In the genomic region with DNA sequence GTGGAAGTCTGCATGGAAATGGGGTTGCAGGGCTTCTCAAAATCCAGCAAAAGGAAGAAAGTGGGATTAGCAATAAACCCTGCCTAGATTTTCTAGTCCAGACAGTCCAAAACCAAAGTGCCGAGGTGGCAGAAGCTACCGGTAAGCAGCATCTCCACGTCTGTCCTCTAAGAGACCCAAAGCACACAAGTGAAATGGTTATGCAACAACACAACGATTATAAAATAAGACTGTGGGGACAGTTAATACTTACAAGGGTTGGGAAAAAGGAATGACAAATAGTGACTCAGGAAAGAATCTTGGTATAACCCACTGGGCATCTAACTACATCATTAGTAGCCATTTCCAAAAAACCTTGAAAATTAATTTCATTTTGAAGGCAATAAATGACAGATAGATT, we compare ENCODE assay signal across 19 cellular contexts. TPM values are rescaled to one million over a fixed set of nuclear protein-coding genes. Genes with fewer than 3 reads are reported as not detected.
DNase-seq lines count a peak whose midpoint lies in the region; ATAC-seq and TF ChIP-seq lines count a peak whose summit lies in the region.
"Had no signal": no experiment of that assay in that cellular context is flagged by ENCODE, and none has a peak within 500 bp of the region (broad histone marks: within the 10 kb centered on the region; RNA-seq: fewer than 3 reads in every experiment).

No MANE protein-coding gene starts in this region.

- H3K9ac ChIP-seq in GM23248 (peak overlapping the region; percentile 80), subcutaneous abdominal adipose tissue (ENCODE audit: low read length in 5 of 5) (peak overlapping the region in 1 of 5 donors; percentile 58)
- H3K9ac ChIP-seq: BLaER1 had no signal

- H4K20me1 ChIP-seq in GM23248 (ENCODE audit: insufficient read depth) = no peaks in the 10 kb centered on the region
- peaks cover 13% of the 10 kb centered on the region for H4K20me1 ChIP-seq in hepatocyte (ENCODE audit: insufficient read depth, poor library complexity, severe bottlenecking)

- H3K27me3 ChIP-seq in GM23248 (replicated peaks; ENCODE audit: insufficient read depth) = no peaks in the 10 kb centered on the region
- H3K27me3 ChIP-seq in SJSA1 (replicated peaks) = no peaks in the 10 kb centered on the region
- H3K27me3 ChIP-seq in hepatocyte = no peaks in the 10 kb centered on the region
- H3K27me3 ChIP-seq in subcutaneous abdominal adipose tissue (ENCODE audit: control insufficient read depth in 5 of 5, insufficient read depth in 4 of 5, low read length in 5 of 5) = no peaks in the 10 kb centered on the region
- H3K27me3 ChIP-seq: BLaER1, cardiac muscle cell, upper lobe of right lung had no signal

- H3K27ac ChIP-seq in GM23248 = peak overlapping the region; percentile 98
- 0 out of 2 replicates have a peak overlapping the region, but pooled peaks have one; percentile 53 for H3K27ac ChIP-seq in SJSA1
- peak overlapping the region; percentile 8 for H3K27ac ChIP-seq in hepatocyte
- peak overlapping the region; percentile 89 for H3K27ac ChIP-seq in subcutaneous abdominal adipose tissue (ENCODE audit: low read depth, low read length)
- H3K27ac ChIP-seq: BLaER1, cardiac muscle cell, upper lobe of right lung had no signal

- H3K36me3 ChIP-seq in GM23248 (ENCODE audit: low read depth) (no peaks in the 10 kb centered on the region), SJSA1 (peaks cover 2% of the 10 kb centered on the region; the same call in 1 of the 2 replicates), hepatocyte (replicated peaks; ENCODE audit: insufficient read depth, low read depth) (no peaks in the 10 kb centered on the region), subcutaneous abdominal adipose tissue (ENCODE audit: control insufficient read depth in 5 of 5, insufficient read depth in 5 of 5, low read length in 5 of 5) (no peaks in the 10 kb centered on the region)
- H3K36me3 ChIP-seq: cardiac muscle cell, upper lobe of right lung had no signal

- peaks cover 99% of the 10 kb centered on the region for H3K79me2 ChIP-seq in GM23248 (ENCODE audit: insufficient read depth)
- H3K79me2 ChIP-seq in hepatocyte = peaks cover 97% of the 10 kb centered on the region

- DNase-seq in GM23248 = peak; percentile 76
- DNase-seq in SJSA1 (ENCODE audit: low read depth in 1 of 2, low spot score in 2 of 2) = no peak
- DNase-seq in hepatocyte (ENCODE audit: low spot score) = no peak
- DNase-seq in NCI-H446 (lab: John Stamatoyannopoulos, UW) = no peak
- DNase-seq in DMS79 (lab: John Stamatoyannopoulos, UW) = no peak
- DNase-seq in left colon = no peak
- no peak for DNase-seq in activated effector memory CD4-positive, alpha-beta T cell treated with anti-CD3 and anti-CD28 coated beads, Interleukin-2, amount 50 U/mL, for 16 hours
- DNase-seq: activated CD4-positive, alpha-beta T cell treated with anti-CD3 and anti-CD28 coated beads for 4 hours; DMS79 treated with DMSO at 0.1 percent for 48 hours; hypothalamus; naive B cell; NCI-H1105; stimulated activated CD4-positive, alpha-beta T cell treated with anti-CD3 and anti-CD28 coated beads, Interleukin-1b, Interleukin-23, amount 100 ng/mL, for 48 hours; T-helper 9 cell; upper lobe of right lung had no signal

- H2AFZ ChIP-seq in GM23248 = no peak overlapping the region
- H2AFZ ChIP-seq in hepatocyte = no peak overlapping the region

- in situ Hi-C loops in GM23248 (cut with MboI) = no loop called here

- H3K4me3 ChIP-seq in GM23248 = 0 out of 2 replicates have a peak overlapping the region, but pooled peaks have one; percentile 17
- H3K4me3 ChIP-seq in SJSA1 = no peak overlapping the region
- H3K4me3 ChIP-seq in hepatocyte = no peak overlapping the region
- H3K4me3 ChIP-seq in subcutaneous abdominal adipose tissue (ENCODE audit: low read depth in 1 of 5, low read length in 5 of 5) = no peak overlapping the region
- H3K4me3 ChIP-seq: BLaER1, cardiac muscle cell, upper lobe of right lung had no signal

- H3K9me2 ChIP-seq in GM23248 (ENCODE audit: insufficient read depth) = no peaks in the 10 kb centered on the region
- H3K9me2 ChIP-seq in hepatocyte (replicated peaks; ENCODE audit: insufficient read depth) = no peaks in the 10 kb centered on the region

- intact Hi-C loops in left colon (cut with DNase I, micrococcal nuclease) = no loop called here

- no peak for TF ChIP-seq CTCF in hepatocyte (IDR thresholded peaks at IDR 0.05; ENCODE audit: poor library complexity)

- peaks cover 91% of the 10 kb centered on the region for H3F3A ChIP-seq in GM23248 (ENCODE audit: insufficient read depth)

- no peak for ATAC-seq in left colon
- ATAC-seq: left lobe of liver, upper lobe of right lung had no signal

- 16 to 24% methylated on average over 4 of the region's 4 CpGs for WGBS in GM23248 (ENCODE audit: low coverage in 1 of 2, low lambda C conversion rate in 2 of 2, missing lambda C conversion rate in 2 of 2), 2 experiments
- 70% methylated on average over 4 of the region's 4 CpGs for WGBS in hepatocyte (ENCODE audit: low lambda C conversion rate, missing lambda C conversion rate)

- H3K4me2 ChIP-seq in GM23248 (ENCODE audit: unreplicated experiment) (peak overlapping the region; percentile 84), hepatocyte (no peak overlapping the region)
- H3K4me2 ChIP-seq: BLaER1 had no signal

- H3K4me1 ChIP-seq in GM23248 (ENCODE audit: insufficient read depth) = peaks cover 89% of the 10 kb centered on the region
- peaks cover 57% of the 10 kb centered on the region for H3K4me1 ChIP-seq in SJSA1 (replicated peaks)
- peaks cover 6% of the 10 kb centered on the region for H3K4me1 ChIP-seq in hepatocyte (ENCODE audit: insufficient read depth)
- H3K4me1 ChIP-seq in subcutaneous abdominal adipose tissue (ENCODE audit: control insufficient read depth in 5 of 5, insufficient read depth in 5 of 5, low read length in 5 of 5) = peaks cover 6 to 69% (median 52%) of the 10 kb centered on the region in 5 donors

- H3K9me3 ChIP-seq in GM23248 (ENCODE audit: low read depth) (no peaks in the 10 kb centered on the region), SJSA1 (replicated peaks) (no peaks in the 10 kb centered on the region; the same call in 1 of the 2 replicates), hepatocyte (ENCODE audit: low read depth) (no peaks in the 10 kb centered on the region), subcutaneous abdominal adipose tissue (ENCODE audit: control insufficient read depth in 5 of 5, low read length in 5 of 5) (no peaks in the 10 kb centered on the region)
- H3K9me3 ChIP-seq: upper lobe of right lung had no signal

RNA-seq across cellular contexts. Expression of a gene that starts 24.7 kb away (rescaled TPM):
- 43.7 and 67.9 TPM in 2 replicates for total RNA-seq in GM23248 (2014; rRNA removed; shearing (Covaris generic))
- polyA plus RNA-seq in GM23248 (2016; fragmentation: Nextera tagmentation; extraction: Ambion mirVana) (49.7 and 53.7 TPM in 2 replicates), hepatocyte (34.4 and 37.6 TPM in 2 replicates)
- total RNA-seq in SJSA1 (2014; rRNA removed; shearing (Covaris generic)) = 9.8 and 16.0 TPM in 2 replicates
- total RNA-seq in hepatocyte (33.9 and 38.3 TPM in 2 replicates), left colon (10 to 100 TPM; 39.2 to 41.5 TPM)

Comparison
In these comparisons a context has a peak if more than half of its experiments do, and no peak if none do; other contexts are left out.
1. H3K27ac ChIP-seq: peak in every context shown above with its lines; median percentile 98 in GM23248; 89 in subcutaneous abdominal adipose tissue; 53 in SJSA1; 8 in hepatocyte.